In genomic region chr20:1415667-1416468, GRCh38 we compare ENCODE assay signal across 1 cellular context.
TF ChIP-seq lines count a peak whose summit lies in the region.

No MANE protein-coding gene starts in this region.

TF ChIP-seq in HepG2, 621 proteins besides CTCF, POLR2A, EP300 and RAD21 (continued from another document and continues in another):
- TF ChIP-seq SOX5 (CRISPR knock-in tag; IDR thresholded peaks at IDR 0.05; ENCODE audit: borderline replicate concordance) (peak; percentile 49; the same call in 1 of the 2 replicates), NFIB (CRISPR knock-in tag; IDR thresholded peaks at IDR 0.05; ENCODE audit: borderline replicate concordance) (no peak), MED8 (CRISPR knock-in tag; IDR thresholded peaks at IDR 0.05; ENCODE audit: insufficient replicate concordance) (no peak), ZBTB38 (CRISPR knock-in tag; IDR thresholded peaks at IDR 0.05) (no peak), ADNP (CRISPR knock-in tag; IDR thresholded peaks at IDR 0.05) (peak; percentile 58; the same call in 1 of the 2 replicates), ZGPAT (CRISPR knock-in tag; IDR thresholded peaks at IDR 0.05) (peak; percentile 83), ZNF530 (CRISPR knock-in tag; IDR thresholded peaks at IDR 0.05; ENCODE audit: low read depth) (no peak), RELA (CRISPR knock-in tag; IDR thresholded peaks at IDR 0.05) (no peak), ZNF34 (CRISPR knock-in tag; IDR thresholded peaks at IDR 0.05; ENCODE audit: borderline replicate concordance) (no peak), YY1 (IDR thresholded peaks at IDR 0.05; ENCODE audit: insufficient read depth, insufficient replicate concordance, low read depth, low read length) (no peak), TEAD3 (CRISPR knock-in tag; optimal IDR thresholded peaks at IDR 0.05; ENCODE audit: borderline replicate concordance) (peak; percentile 98), ZNF451 (CRISPR knock-in tag; IDR thresholded peaks at IDR 0.05) (no peak), GTF3A (CRISPR knock-in tag; conservative IDR thresholded peaks at IDR 0.05) (no peak), ZNF660 (CRISPR knock-in tag; IDR thresholded peaks at IDR 0.05; ENCODE audit: borderline replicate concordance, low read depth) (no peak), TMF1 (CRISPR knock-in tag; IDR thresholded peaks at IDR 0.05; ENCODE audit: low read depth) (no peak), SRSF4 (IDR thresholded peaks at IDR 0.05; ENCODE audit: low read depth, low read length, poor library complexity, severe bottlenecking) (no peak), ZNF446 (CRISPR knock-in tag; IDR thresholded peaks at IDR 0.05) (no peak), ZNF546 (CRISPR knock-in tag; conservative IDR thresholded peaks at IDR 0.05) (no peak), KLF9 (CRISPR knock-in tag; IDR thresholded peaks at IDR 0.05; ENCODE audit: low read depth) (no peak), ZNF615 (CRISPR knock-in tag; IDR thresholded peaks at IDR 0.05; ENCODE audit: borderline replicate concordance) (no peak), ZMAT3 (CRISPR knock-in tag; conservative IDR thresholded peaks at IDR 0.05) (peak; percentile 45; the same call in 1 of the 2 replicates), NR1H2 (CRISPR knock-in tag; IDR thresholded peaks at IDR 0.05; ENCODE audit: borderline replicate concordance, low read depth) (no peak), ZNF737 (CRISPR knock-in tag; IDR thresholded peaks at IDR 0.05; ENCODE audit: borderline replicate concordance) (no peak), ZNF670 (CRISPR knock-in tag; IDR thresholded peaks at IDR 0.05; ENCODE audit: borderline replicate concordance) (0 out of 2 replicates have a peak, but pooled peaks have one; percentile 48), ZSCAN12 (CRISPR knock-in tag; IDR thresholded peaks at IDR 0.05) (no peak), ZNF788 (CRISPR knock-in tag; IDR thresholded peaks at IDR 0.05; ENCODE audit: borderline replicate concordance) (no peak), CEBPG (CRISPR knock-in tag; IDR thresholded peaks at IDR 0.05) (peak; percentile 29; the same call in 1 of the 2 replicates), ZKSCAN5 (CRISPR knock-in tag; IDR thresholded peaks at IDR 0.05) (no peak), REXO4 (CRISPR knock-in tag; IDR thresholded peaks at IDR 0.05; ENCODE audit: borderline replicate concordance) (no peak), RBM39 (IDR thresholded peaks at IDR 0.05; ENCODE audit: low read depth, low read length, poor library complexity, severe bottlenecking) (no peak), SP5 (CRISPR knock-in tag; IDR thresholded peaks at IDR 0.05; ENCODE audit: borderline replicate concordance, low read depth) (no peak), GABPB1 (CRISPR knock-in tag; IDR thresholded peaks at IDR 0.05) (peak; percentile 70), NRL (CRISPR knock-in tag; IDR thresholded peaks at IDR 0.05; ENCODE audit: borderline replicate concordance) (0 out of 2 replicates have a peak, but pooled peaks have one; percentile 23), ZFX (CRISPR knock-in tag; IDR thresholded peaks at IDR 0.05; ENCODE audit: low read depth) (no peak), U2AF1 (optimal IDR thresholded peaks at IDR 0.05; ENCODE audit: low read depth, low read length) (peak; percentile 47), ZFP36L1 (CRISPR knock-in tag; IDR thresholded peaks at IDR 0.05) (0 out of 2 replicates have a peak, but pooled peaks have one; percentile 58), BATF2 (CRISPR knock-in tag; IDR thresholded peaks at IDR 0.05) (no peak), ZBTB1 (CRISPR knock-in tag; IDR thresholded peaks at IDR 0.05; ENCODE audit: borderline replicate concordance) (no peak), HNRNPL (IDR thresholded peaks at IDR 0.05; ENCODE audit: low read depth, low read length) (no peak), ZNF281 (CRISPR knock-in tag; IDR thresholded peaks at IDR 0.05; ENCODE audit: borderline replicate concordance) (no peak), NCOA1 (CRISPR knock-in tag; IDR thresholded peaks at IDR 0.05) (no peak)
- TF ChIP-seq, protein P1, sequence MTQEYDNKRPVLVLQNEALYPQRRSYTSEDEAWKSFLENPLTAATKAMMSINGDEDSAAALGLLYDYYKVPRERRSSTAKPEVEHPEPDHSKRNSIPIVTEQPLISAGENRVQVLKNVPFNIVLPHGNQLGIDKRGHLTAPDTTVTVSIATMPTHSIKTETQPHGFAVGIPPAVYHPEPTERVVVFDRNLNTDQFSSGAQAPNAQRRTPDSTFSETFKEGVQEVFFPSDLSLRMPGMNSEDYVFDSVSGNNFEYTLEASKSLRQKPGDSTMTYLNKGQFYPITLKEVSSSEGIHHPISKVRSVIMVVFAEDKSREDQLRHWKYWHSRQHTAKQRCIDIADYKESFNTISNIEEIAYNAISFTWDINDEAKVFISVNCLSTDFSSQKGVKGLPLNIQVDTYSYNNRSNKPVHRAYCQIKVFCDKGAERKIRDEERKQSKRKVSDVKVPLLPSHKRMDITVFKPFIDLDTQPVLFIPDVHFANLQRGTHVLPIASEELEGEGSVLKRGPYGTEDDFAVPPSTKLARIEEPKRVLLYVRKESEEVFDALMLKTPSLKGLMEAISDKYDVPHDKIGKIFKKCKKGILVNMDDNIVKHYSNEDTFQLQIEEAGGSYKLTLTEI (CRISPR knock-in tag; conservative IDR thresholded peaks at IDR 0.05) = no peak
- TF ChIP-seq, protein P2, sequence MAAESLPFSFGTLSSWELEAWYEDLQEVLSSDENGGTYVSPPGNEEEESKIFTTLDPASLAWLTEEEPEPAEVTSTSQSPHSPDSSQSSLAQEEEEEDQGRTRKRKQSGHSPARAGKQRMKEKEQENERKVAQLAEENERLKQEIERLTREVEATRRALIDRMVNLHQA (CRISPR knock-in tag; IDR thresholded peaks at IDR 0.05) = no peak
- TF ChIP-seq, protein P3, sequence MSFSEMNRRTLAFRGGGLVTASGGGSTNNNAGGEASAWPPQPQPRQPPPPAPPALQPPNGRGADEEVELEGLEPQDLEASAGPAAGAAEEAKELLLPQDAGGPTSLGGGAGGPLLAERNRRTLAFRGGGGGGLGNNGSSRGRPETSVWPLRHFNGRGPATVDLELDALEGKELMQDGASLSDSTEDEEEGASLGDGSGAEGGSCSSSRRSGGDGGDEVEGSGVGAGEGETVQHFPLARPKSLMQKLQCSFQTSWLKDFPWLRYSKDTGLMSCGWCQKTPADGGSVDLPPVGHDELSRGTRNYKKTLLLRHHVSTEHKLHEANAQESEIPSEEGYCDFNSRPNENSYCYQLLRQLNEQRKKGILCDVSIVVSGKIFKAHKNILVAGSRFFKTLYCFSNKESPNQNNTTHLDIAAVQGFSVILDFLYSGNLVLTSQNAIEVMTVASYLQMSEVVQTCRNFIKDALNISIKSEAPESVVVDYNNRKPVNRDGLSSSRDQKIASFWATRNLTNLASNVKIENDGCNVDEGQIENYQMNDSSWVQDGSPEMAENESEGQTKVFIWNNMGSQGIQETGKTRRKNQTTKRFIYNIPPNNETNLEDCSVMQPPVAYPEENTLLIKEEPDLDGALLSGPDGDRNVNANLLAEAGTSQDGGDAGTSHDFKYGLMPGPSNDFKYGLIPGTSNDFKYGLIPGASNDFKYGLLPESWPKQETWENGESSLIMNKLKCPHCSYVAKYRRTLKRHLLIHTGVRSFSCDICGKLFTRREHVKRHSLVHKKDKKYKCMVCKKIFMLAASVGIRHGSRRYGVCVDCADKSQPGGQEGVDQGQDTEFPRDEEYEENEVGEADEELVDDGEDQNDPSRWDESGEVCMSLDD (CRISPR knock-in tag; IDR thresholded peaks at IDR 0.05; ENCODE audit: borderline replicate concordance) = no peak
- TF ChIP-seq, protein P4, sequence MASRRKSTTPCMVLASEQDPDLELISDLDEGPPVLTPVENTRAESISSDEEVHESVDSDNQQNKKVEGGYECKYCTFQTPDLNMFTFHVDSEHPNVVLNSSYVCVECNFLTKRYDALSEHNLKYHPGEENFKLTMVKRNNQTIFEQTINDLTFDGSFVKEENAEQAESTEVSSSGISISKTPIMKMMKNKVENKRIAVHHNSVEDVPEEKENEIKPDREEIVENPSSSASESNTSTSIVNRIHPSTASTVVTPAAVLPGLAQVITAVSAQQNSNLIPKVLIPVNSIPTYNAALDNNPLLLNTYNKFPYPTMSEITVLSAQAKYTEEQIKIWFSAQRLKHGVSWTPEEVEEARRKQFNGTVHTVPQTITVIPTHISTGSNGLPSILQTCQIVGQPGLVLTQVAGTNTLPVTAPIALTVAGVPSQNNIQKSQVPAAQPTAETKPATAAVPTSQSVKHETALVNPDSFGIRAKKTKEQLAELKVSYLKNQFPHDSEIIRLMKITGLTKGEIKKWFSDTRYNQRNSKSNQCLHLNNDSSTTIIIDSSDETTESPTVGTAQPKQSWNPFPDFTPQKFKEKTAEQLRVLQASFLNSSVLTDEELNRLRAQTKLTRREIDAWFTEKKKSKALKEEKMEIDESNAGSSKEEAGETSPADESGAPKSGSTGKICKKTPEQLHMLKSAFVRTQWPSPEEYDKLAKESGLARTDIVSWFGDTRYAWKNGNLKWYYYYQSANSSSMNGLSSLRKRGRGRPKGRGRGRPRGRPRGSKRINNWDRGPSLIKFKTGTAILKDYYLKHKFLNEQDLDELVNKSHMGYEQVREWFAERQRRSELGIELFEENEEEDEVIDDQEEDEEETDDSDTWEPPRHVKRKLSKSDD (CRISPR knock-in tag; IDR thresholded peaks at IDR 0.05; ENCODE audit: low read depth) = no peak
- TF ChIP-seq, protein P5, sequence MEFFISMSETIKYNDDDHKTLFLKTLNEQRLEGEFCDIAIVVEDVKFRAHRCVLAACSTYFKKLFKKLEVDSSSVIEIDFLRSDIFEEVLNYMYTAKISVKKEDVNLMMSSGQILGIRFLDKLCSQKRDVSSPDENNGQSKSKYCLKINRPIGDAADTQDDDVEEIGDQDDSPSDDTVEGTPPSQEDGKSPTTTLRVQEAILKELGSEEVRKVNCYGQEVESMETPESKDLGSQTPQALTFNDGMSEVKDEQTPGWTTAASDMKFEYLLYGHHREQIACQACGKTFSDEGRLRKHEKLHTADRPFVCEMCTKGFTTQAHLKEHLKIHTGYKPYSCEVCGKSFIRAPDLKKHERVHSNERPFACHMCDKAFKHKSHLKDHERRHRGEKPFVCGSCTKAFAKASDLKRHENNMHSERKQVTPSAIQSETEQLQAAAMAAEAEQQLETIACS (CRISPR knock-in tag; IDR thresholded peaks at IDR 0.05) = no peak
